ENCODE assay signal across 15 cellular contexts in the genomic region with DNA sequence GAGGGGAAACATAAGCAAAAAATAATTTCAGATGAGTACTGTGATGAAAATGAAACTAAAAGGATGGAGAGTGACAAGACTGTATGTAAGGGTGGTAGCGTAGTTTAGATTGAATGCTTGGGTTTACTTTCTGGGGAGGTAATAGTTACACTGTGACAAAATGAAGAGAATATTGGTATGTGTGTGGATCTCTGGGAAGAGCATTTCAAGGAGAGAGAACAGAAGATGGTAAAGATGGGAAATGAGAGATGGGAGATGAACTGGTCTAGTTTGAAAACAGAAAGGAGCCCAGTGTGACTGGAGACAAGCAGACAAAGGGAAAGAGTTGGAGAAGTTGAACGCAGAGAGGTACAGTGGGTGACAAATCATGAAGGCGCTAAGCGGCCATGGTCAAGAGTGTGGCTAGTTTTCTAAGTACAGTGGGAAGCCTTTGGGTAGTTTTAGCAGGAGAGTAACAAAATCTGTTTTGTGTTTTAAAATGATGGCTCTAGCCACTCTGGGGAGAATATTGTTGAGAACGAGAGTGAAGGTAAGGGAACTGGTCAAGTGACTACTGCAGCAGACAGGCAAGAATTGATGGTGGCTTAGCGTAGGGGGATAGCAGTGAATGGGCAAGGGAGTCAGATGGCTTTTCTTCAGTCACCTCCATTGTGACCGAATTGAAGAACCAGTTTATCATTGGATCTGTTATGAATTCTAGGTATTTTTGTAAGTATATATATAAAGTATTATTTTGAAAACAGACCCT. TPM values are rescaled to one million over a fixed set of nuclear protein-coding genes. Genes with fewer than 3 reads are reported as not detected.
DNase-seq lines count a peak whose midpoint lies in the region; ATAC-seq lines count a peak whose summit lies in the region.
"Had no signal": no experiment of that assay in that cellular context is flagged by ENCODE, and none has a peak within 500 bp of the region (broad histone marks: within the 10 kb centered on the region; RNA-seq: fewer than 3 reads in every experiment).

No MANE protein-coding gene starts in this region.

- H3K27me3 Mint-ChIP-seq in naive B cell = no peaks in the 10 kb centered on the region

- no peak overlapping the region for H3K27ac Mint-ChIP-seq in naive B cell

- no peaks in the 10 kb centered on the region for H3K36me3 Mint-ChIP-seq in naive B cell

- H3K9me3 Mint-ChIP-seq in naive B cell = no peaks in the 10 kb centered on the region

- H3K4me3 Mint-ChIP-seq in naive B cell = no peak overlapping the region

- no peak for DNase-seq in naive B cell
- no peak for DNase-seq in SIG-M5 (lab: John Stamatoyannopoulos, UW)
- no peak for DNase-seq in SIG-M5 treated with dmso at 0.1 percent for 504 hours (lab: John Stamatoyannopoulos, UW; ENCODE audit: unreplicated experiment)
- DNase-seq in NCI-H82 (lab: John Stamatoyannopoulos, UW) = no peak
- DNase-seq in stimulated activated CD4-positive, alpha-beta T cell treated with anti-CD3 and anti-CD28 coated beads, Interleukin-4, amount 100 ng/mL, for 1 hour = no peak
- DNase-seq: EL; heart left ventricle; midbrain; NCI-H1105 treated with DMSO at 0.1 percent for 48 hours; SJCRH30; stimulated activated CD4-positive, alpha-beta T cell treated with anti-CD3 and anti-CD28 coated beads, Interleukin-12 subunit alpha, Interleukin-12 subunit beta, amount 100 ng/mL, for 4 hours; substantia nigra had no signal

- peak; percentile 59 for ATAC-seq in GM18858 (IDR thresholded peaks at IDR 0.05; ENCODE audit: unreplicated experiment)
- ATAC-seq in GM21529 (IDR thresholded peaks at IDR 0.05; ENCODE audit: unreplicated experiment) = peak; percentile 64
- peak; percentile 78 for ATAC-seq in HG03354 (IDR thresholded peaks at IDR 0.05; ENCODE audit: poor library complexity, severe bottlenecking, unreplicated experiment)
- peak; percentile 72 to 86 for ATAC-seq in naive B cell (ENCODE audit: low read depth in 2 of 2)
- ATAC-seq: heart left ventricle had no signal

- peaks cover 0 to 7% (median 6%) of the 10 kb centered on the region in 3 donors for H3K4me1 Mint-ChIP-seq in naive B cell

RNA-seq across cellular contexts. Expression of a gene that starts 22.6 kb away (rescaled TPM):
- polyA plus RNA-seq in naive B cell (ENCODE audit: low read depth in 6 of 6) = 10 to 100 TPM; 25.4 to 37.9 (median 28.2) TPM
